8 cellular contexts compared by ENCODE assay signal in genomic region chr9:14692918-14693861, GRCh38. TPM values are rescaled to one million over a fixed set of nuclear protein-coding genes. Genes with fewer than 3 reads are reported as not detected.
DNase-seq lines count a peak whose midpoint lies in the region; ATAC-seq, FAIRE-seq and TF ChIP-seq lines count a peak whose summit lies in the region.

ZDHHC21 (minus strand) TSS chr9:14693432; CDS start chr9:14674340, 19,092 bp downstream.

- H3K9me3 ChIP-seq in endothelial cell of umbilical vein (replicated peaks; ENCODE audit: control insufficient read depth, insufficient read depth, low read length) = no peaks in the 10 kb centered on the region

- H3K4me1 ChIP-seq in endothelial cell of umbilical vein (ENCODE audit: control insufficient read depth, extremely low read depth, insufficient read depth, low read length) = peaks cover 23% of the 10 kb centered on the region

- peak; percentile 52 for ATAC-seq in GM18870 (IDR thresholded peaks at IDR 0.05; ENCODE audit: unreplicated experiment)
- ATAC-seq in HG03103 (IDR thresholded peaks at IDR 0.05; ENCODE audit: low read depth, unreplicated experiment) = peak; percentile 58

- peak within 1 kb of the TSS; percentile 93 for H2AFZ ChIP-seq in endothelial cell of umbilical vein (ENCODE audit: low read depth, low read length)

- H3K79me2 ChIP-seq in endothelial cell of umbilical vein (ENCODE audit: control insufficient read depth, insufficient read depth, low read length) = peaks cover 45% of the 10 kb centered on the region

- no peaks in the 10 kb centered on the region for H3K27me3 ChIP-seq in endothelial cell of umbilical vein (ENCODE audit: control insufficient read depth in 2 of 2, insufficient read depth in 2 of 2, low read length in 2 of 2)

- POLR2A ChIA-PET in endothelial cell of umbilical vein (lab: Charles Lee) = no interaction called here

- peak within 1 kb of the TSS; percentile 98 for H3K4me2 ChIP-seq in endothelial cell of umbilical vein (ENCODE audit: insufficient read depth, low read length)

- TSS peak; percentile 47 for BruUV-seq in endothelial cell of umbilical vein (replicated peaks; lab: Mats Ljungman, UMichigan)

- TF ChIP-seq POLR2A in endothelial cell of umbilical vein (IDR thresholded peaks at IDR 0.05; ENCODE audit: low read depth, low read length) = peak; percentile 78

- peaks cover 0 to 9% of the 10 kb centered on the region in 2 experiments for H3K36me3 ChIP-seq in endothelial cell of umbilical vein (ENCODE audit: control insufficient read depth in 2 of 2, extremely low read depth in 1 of 2, insufficient read depth in 2 of 2, low read length in 2 of 2)

- intact Hi-C loops in endothelial cell of umbilical vein (cut with micrococcal nuclease) = loop anchor here (1.0 to 5.0 kb wide), 4 partner anchors 36 to 76 kb away; no protein-coding TSS in a partner anchor

- DNase-seq in AG20443 (ENCODE audit: low spot score) (peak; percentile 92), NCI-H69 (lab: John Stamatoyannopoulos, UW) (peak; percentile 89), endothelial cell of umbilical vein (ENCODE audit: low read depth, low spot score) (peak; percentile 51), midbrain (lab: John Stamatoyannopoulos, UW) (peak; percentile 60)
- peak; percentile 32 to 56 (median 33) for DNase-seq in activated CD8-positive, alpha-beta memory T cell treated with anti-CD3 and anti-CD28 coated beads for 48 hours (ENCODE audit: low read depth in 2 of 3, low spot score in 2 of 3)
- DNase-seq in stimulated activated CD8-positive, alpha-beta memory T cell treated with anti-CD3 and anti-CD28 coated beads, Interleukin-2, amount 100 ng/mL, for 1 hour (ENCODE audit: low read depth in 2 of 2) = peak; percentile 12 to 16

- dilution Hi-C loops in endothelial cell of umbilical vein (cut with MboI; ENCODE audit: extremely low pct_ligation_motif_present, low sequenced_read_pairs) = no loop called here

- H3K9me1 ChIP-seq in endothelial cell of umbilical vein (replicated peaks; ENCODE audit: control insufficient read depth, extremely low read depth, insufficient read depth, low read length) = no peaks in the 10 kb centered on the region

- TF ChIP-seq CTCF in endothelial cell of umbilical vein (IDR thresholded peaks at IDR 0.05; ENCODE audit: extremely low read depth in 1 of 2, insufficient read depth in 1 of 2, low read depth in 1 of 2, low read length in 2 of 2) = no peak

- CTCF ChIA-PET in endothelial cell of umbilical vein (lab: Charles Lee) = interaction anchor here (0.9 to 7.5 kb wide), 9 partner anchors 11 to 76 kb away, joined by 3 to 38 read pairs (median 3); no protein-coding TSS in a partner anchor

- peak within 1 kb of the TSS; percentile 76 for H3K9ac ChIP-seq in endothelial cell of umbilical vein (replicated peaks; ENCODE audit: extremely low read depth, insufficient read depth, low read length)

- no peaks in the 10 kb centered on the region for H4K20me1 ChIP-seq in endothelial cell of umbilical vein (replicated peaks; ENCODE audit: control insufficient read depth, extremely low read depth, insufficient read depth, low read length)

- no peak for FAIRE-seq in endothelial cell of umbilical vein (lab: Jason Lieb, UNC)

- peak within 1 kb of the TSS; percentile 77 to 97 (median 89) for H3K4me3 ChIP-seq in endothelial cell of umbilical vein (replicated peaks in 1 of 3; ENCODE audit: insufficient read depth in 1 of 3, low read depth in 1 of 3, low read length in 3 of 3)

- H3K27ac ChIP-seq in endothelial cell of umbilical vein (ENCODE audit: insufficient read depth, low read depth, low read length) = peak within 1 kb of the TSS; percentile 63

TF ChIP-seq in endothelial cell of umbilical vein, 7 proteins besides CTCF, POLR2A, EP300 and RAD21:
- TF ChIP-seq MYC (IDR thresholded peaks at IDR 0.05; ENCODE audit: low read depth, low read length) (no peak), FOS (IDR thresholded peaks at IDR 0.05; ENCODE audit: borderline replicate concordance, insufficient read depth, low read length) (no peak), MAX (IDR thresholded peaks at IDR 0.05; ENCODE audit: insufficient read depth, insufficient read length) (no peak), EZH2 (IDR thresholded peaks at IDR 0.05; ENCODE audit: borderline replicate concordance, low read depth, low read length, severe bottlenecking) (no peak), POLR2AphosphoS5 (IDR thresholded peaks at IDR 0.05; ENCODE audit: insufficient read depth, low read depth, low read length) (peak; percentile 89), JUN (IDR thresholded peaks at IDR 0.05; ENCODE audit: borderline replicate concordance, insufficient read depth, insufficient read length, low read depth) (no peak)

RNA-seq across cellular contexts. Expression of gene ZDHHC21, which starts in this region (rescaled TPM):
- 21.0 and 25.9 TPM in 2 replicates for total RNA-seq in endothelial cell of umbilical vein
- polyA plus RNA-seq in endothelial cell of umbilical vein = 5.2 and 7.2 TPM in 2 replicates
- 4.1 and 4.7 TPM in 2 replicates for polyA plus RNA-seq in endothelial cell of umbilical vein (2011; cell fraction: cytosol; rRNA removed)
- 37.6 and 50.7 TPM in 2 replicates for polyA plus RNA-seq in endothelial cell of umbilical vein (2011; cell fraction: nucleus; rRNA removed)
- polyA plus RNA-seq in endothelial cell of umbilical vein (2012) = 12.7 and 17.6 TPM in 2 replicates
- 22.7 and 24.9 TPM in 2 replicates for polyA minus RNA-seq in endothelial cell of umbilical vein
- 0.10 TPM for polyA minus RNA-seq in endothelial cell of umbilical vein (2011; cell fraction: cytosol; rRNA and poly(A)+ RNA removed)
- polyA minus RNA-seq in endothelial cell of umbilical vein (2011; cell fraction: nucleus; rRNA and poly(A)+ RNA removed) = 77.7 and 115 TPM in 2 replicates

Comparison
In these comparisons a context has a peak if more than half of its experiments do, and no peak if none do; other contexts are left out.
1. Peak in every context shown above with its lines: DNase-seq, ATAC-seq, H3K4me3 ChIP-seq and H3K27ac ChIP-seq.
2. DNase-seq: peak in every context shown above with its lines; median percentile 92 in AG20443; 89 in NCI-H69; 60 in midbrain; 51 in endothelial cell of umbilical vein; 33 in activated CD8-positive, alpha-beta memory T cell treated with anti-CD3 and anti-CD28 coated beads for 48 hours; 14 in stimulated activated CD8-positive, alpha-beta memory T cell treated with anti-CD3 and anti-CD28 coated beads, Interleukin-2, amount 100 ng/mL, for 1 hour.